ENCODE assay signal across 31 cellular contexts in genomic region chr18:44509048-44509447, GRCh38.
"Had no signal": no experiment of that assay in that cellular context is flagged by ENCODE, and none has a peak within 500 bp of the region (broad histone marks: within the 10 kb centered on the region; RNA-seq: fewer than 3 reads in every experiment).

No MANE protein-coding gene starts in this region.

- ATAC-seq: activated CD4-positive, CD25-positive, alpha-beta regulatory T cell treated with anti-CD3 and anti-CD28 coated beads, Interleukin-2, amount 50 U/mL, for 24 hours; activated T-helper 17 cell treated with anti-CD3 and anti-CD28 coated beads, Interleukin-2, amount 50 U/mL, for 72 hours; body of pancreas; esophagus mucosa; T-helper 17 cell had no signal

- H3K27me3 Mint-ChIP-seq: activated B cell treated with CpG ODN at 0.5 μM for 24 hours; activated CD8-positive, alpha-beta T cell treated with anti-CD3 and anti-CD28 coated beads for 36 hours; activated naive CD4-positive, alpha-beta T cell treated with anti-CD3 and anti-CD28 coated beads, Interleukin-2, amount 50 U/mL, for 24 hours; activated naive CD8-positive, alpha-beta T cell treated with anti-CD3 and anti-CD28 coated beads for 36 hours; activated naive CD8-positive, alpha-beta T cell treated with anti-CD3 and anti-CD28 coated beads, Interleukin-2, amount 50 U/mL, for 24 hours; T-helper 17 cell had no signal

- H3K36me3 Mint-ChIP-seq: activated naive CD4-positive, alpha-beta T cell treated with anti-CD3 and anti-CD28 coated beads, Interleukin-2, amount 50 U/mL, for 24 hours; activated naive CD8-positive, alpha-beta T cell treated with anti-CD3 and anti-CD28 coated beads for 36 hours had no signal

- H3K9me3 Mint-ChIP-seq: activated B cell treated with CpG ODN at 0.5 μM for 24 hours; activated CD8-positive, alpha-beta T cell treated with anti-CD3 and anti-CD28 coated beads for 36 hours; activated naive CD4-positive, alpha-beta T cell treated with anti-CD3 and anti-CD28 coated beads, Interleukin-2, amount 50 U/mL, for 24 hours; activated naive CD8-positive, alpha-beta T cell treated with anti-CD3 and anti-CD28 coated beads for 36 hours; activated naive CD8-positive, alpha-beta T cell treated with anti-CD3 and anti-CD28 coated beads, Interleukin-2, amount 50 U/mL, for 24 hours; activated T-cell treated with anti-CD3 and anti-CD28 coated beads, Interleukin-2, amount 50 U/mL, for 4 hours; activated T-helper 17 cell treated with anti-CD3 and anti-CD28 coated beads, Interleukin-2, amount 50 U/mL, for 72 hours; T-helper 2 cell treated with Interferon-gamma antibody and Interleukin-4, amounts not matched to agents 5 μg/mL and 100 μg/mL, for 36 hours had no signal

- H3K4me3 ChIP-seq: adrenal gland, body of pancreas had no signal

- DNase-seq: activated B cell treated with CpG ODN at 0.5 μM for 24 hours; activated CD4-positive, alpha-beta T cell treated with anti-CD3 and anti-CD28 coated beads for 48 hours; activated CD4-positive, alpha-beta T cell treated with anti-CD3 and anti-CD28 coated beads, Interleukin-2, amount 50 U/mL, for 1 hour; activated CD4-positive, alpha-beta T cell treated with anti-CD3 and anti-CD28 coated beads, Interleukin-2, amount 50 U/mL, for 48 hours; activated CD8-positive, alpha-beta memory T cell treated with anti-CD3 and anti-CD28 coated beads for 24 hours; activated effector memory CD4-positive, alpha-beta T cell treated with Interleukin-2 at 50 U/mL for 16 hours; activated gamma-delta T cell treated with Interleukin-2 at 50 U/mL for 16 hours; activated naive CD4-positive, alpha-beta T cell treated with Interleukin-2 at 50 U/mL for 16 hours; activated naive CD8-positive, alpha-beta T cell treated with anti-CD3 and anti-CD28 coated beads, Interleukin-2, amount 50 U/mL, for 24 hours; activated T-cell treated with anti-CD3 and anti-CD28 coated beads, Interleukin-2, amount 50 U/mL, for 4 hours; adrenal gland; amygdala; aorta; body of pancreas; caudate nucleus; cortex of kidney; dermis blood vessel endothelial cell; effector CD8-positive, alpha-beta T cell; foreskin fibroblast; head of caudate nucleus; T-helper 1 cell; T-helper 17 cell; T1000; WERI-Rb-1 had no signal

- H3K4me1 ChIP-seq: adrenal gland, body of pancreas had no signal

- H3K9me3 ChIP-seq: adrenal gland, body of pancreas had no signal

- H3K27ac Mint-ChIP-seq: activated B cell treated with CpG ODN at 0.5 μM for 24 hours; activated CD8-positive, alpha-beta T cell treated with anti-CD3 and anti-CD28 coated beads for 36 hours; activated naive CD4-positive, alpha-beta T cell treated with anti-CD3 and anti-CD28 coated beads, Interleukin-2, amount 50 U/mL, for 24 hours; activated naive CD8-positive, alpha-beta T cell treated with anti-CD3 and anti-CD28 coated beads for 36 hours; activated naive CD8-positive, alpha-beta T cell treated with anti-CD3 and anti-CD28 coated beads, Interleukin-2, amount 50 U/mL, for 24 hours; activated T-helper 17 cell treated with anti-CD3 and anti-CD28 coated beads, Interleukin-2, amount 50 U/mL, for 72 hours; T-helper 17 cell; T-helper 2 cell treated with Interferon-gamma antibody and Interleukin-4, amounts not matched to agents 5 μg/mL and 100 μg/mL, for 36 hours had no signal

- H3K27me3 ChIP-seq: adrenal gland, body of pancreas had no signal

- H3K27ac ChIP-seq: body of pancreas, WERI-Rb-1 had no signal

- H3K4me3 Mint-ChIP-seq: activated B cell treated with CpG ODN at 0.5 μM for 24 hours; activated CD8-positive, alpha-beta T cell treated with anti-CD3 and anti-CD28 coated beads for 36 hours; activated naive CD4-positive, alpha-beta T cell treated with anti-CD3 and anti-CD28 coated beads, Interleukin-2, amount 50 U/mL, for 24 hours; activated naive CD8-positive, alpha-beta T cell treated with anti-CD3 and anti-CD28 coated beads for 36 hours; activated naive CD8-positive, alpha-beta T cell treated with anti-CD3 and anti-CD28 coated beads, Interleukin-2, amount 50 U/mL, for 24 hours; activated T-cell treated with anti-CD3 and anti-CD28 coated beads, Interleukin-2, amount 50 U/mL, for 4 hours; activated T-helper 17 cell treated with anti-CD3 and anti-CD28 coated beads, Interleukin-2, amount 50 U/mL, for 72 hours; T-helper 17 cell; T-helper 2 cell treated with Interferon-gamma antibody and Interleukin-4, amounts not matched to agents 5 μg/mL and 100 μg/mL, for 36 hours had no signal

- H3K36me3 ChIP-seq: adrenal gland, WERI-Rb-1 had no signal

- H3K4me1 Mint-ChIP-seq: activated naive CD4-positive, alpha-beta T cell treated with anti-CD3 and anti-CD28 coated beads, Interleukin-2, amount 50 U/mL, for 24 hours; activated T-helper 17 cell treated with anti-CD3 and anti-CD28 coated beads, Interleukin-2, amount 50 U/mL, for 72 hours; T-helper 17 cell had no signal
